In the genomic region with DNA sequence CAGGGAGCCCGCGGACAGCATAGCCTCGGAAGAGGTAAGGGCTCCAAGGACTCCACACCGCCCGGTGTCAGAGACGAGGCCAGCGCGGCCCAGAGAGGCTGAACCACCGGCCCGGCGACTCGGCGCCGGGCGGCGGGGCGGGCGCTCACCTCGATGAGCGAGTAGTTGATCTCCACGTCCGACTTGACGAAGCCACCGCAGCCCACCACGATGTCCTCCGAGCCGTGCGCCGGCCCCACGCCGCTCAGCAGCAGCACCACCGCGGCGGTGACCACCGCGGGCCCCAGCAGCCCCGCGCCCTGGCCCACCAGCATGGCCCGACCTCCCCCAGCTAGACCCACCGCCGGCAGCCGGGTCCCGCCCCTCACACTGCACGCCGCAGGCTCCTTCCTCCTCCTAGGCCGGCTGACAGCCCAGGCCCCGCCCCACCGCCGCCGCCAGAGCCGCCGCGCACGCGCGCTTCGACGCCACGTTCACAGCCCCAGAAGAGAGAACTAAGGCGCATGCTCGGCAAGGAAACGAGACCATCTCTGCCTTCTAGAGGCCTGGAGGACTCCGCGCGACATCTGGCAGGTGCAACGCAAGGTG, we compare ENCODE assay signal across 8 cellular contexts. TPM values are rescaled to one million over a fixed set of nuclear protein-coding genes. Genes with fewer than 3 reads are reported as not detected.
A peak's percentile ranks its signal among the peaks of the same experiment; 100 is the strongest.
DNase-seq lines count a peak whose midpoint lies in the region; ATAC-seq, FAIRE-seq and TF ChIP-seq lines count a peak whose summit lies in the region.
"Not testable (repeated sequence)": the region's sequence is repeated elsewhere in the genome, so short reads cannot be mapped to it uniquely, and the experiment has no call there.

A gene with protein sequence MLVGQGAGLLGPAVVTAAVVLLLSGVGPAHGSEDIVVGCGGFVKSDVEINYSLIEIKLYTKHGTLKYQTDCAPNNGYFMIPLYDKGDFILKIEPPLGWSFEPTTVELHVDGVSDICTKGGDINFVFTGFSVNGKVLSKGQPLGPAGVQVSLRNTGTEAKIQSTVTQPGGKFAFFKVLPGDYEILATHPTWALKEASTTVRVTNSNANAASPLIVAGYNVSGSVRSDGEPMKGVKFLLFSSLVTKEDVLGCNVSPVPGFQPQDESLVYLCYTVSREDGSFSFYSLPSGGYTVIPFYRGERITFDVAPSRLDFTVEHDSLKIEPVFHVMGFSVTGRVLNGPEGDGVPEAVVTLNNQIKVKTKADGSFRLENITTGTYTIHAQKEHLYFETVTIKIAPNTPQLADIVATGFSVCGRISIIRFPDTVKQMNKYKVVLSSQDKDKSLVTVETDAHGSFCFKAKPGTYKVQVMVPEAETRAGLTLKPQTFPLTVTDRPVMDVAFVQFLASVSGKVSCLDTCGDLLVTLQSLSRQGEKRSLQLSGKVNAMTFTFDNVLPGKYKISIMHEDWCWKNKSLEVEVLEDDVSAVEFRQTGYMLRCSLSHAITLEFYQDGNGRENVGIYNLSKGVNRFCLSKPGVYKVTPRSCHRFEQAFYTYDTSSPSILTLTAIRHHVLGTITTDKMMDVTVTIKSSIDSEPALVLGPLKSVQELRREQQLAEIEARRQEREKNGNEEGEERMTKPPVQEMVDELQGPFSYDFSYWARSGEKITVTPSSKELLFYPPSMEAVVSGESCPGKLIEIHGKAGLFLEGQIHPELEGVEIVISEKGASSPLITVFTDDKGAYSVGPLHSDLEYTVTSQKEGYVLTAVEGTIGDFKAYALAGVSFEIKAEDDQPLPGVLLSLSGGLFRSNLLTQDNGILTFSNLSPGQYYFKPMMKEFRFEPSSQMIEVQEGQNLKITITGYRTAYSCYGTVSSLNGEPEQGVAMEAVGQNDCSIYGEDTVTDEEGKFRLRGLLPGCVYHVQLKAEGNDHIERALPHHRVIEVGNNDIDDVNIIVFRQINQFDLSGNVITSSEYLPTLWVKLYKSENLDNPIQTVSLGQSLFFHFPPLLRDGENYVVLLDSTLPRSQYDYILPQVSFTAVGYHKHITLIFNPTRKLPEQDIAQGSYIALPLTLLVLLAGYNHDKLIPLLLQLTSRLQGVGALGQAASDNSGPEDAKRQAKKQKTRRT (minus strand): TSS at position 371 of the 588 bp plus-strand sequence. CDS start 57 bp downstream, at position 314.

- peak; percentile 96 for ATAC-seq in body of pancreas

- intact Hi-C loops in body of pancreas (cut with DNase I) = not testable (repeated sequence)

- in situ Hi-C loops in KBM-7 (cut with MboI; ENCODE audit: low pct_unique_long_range_greater_than_20kb, low sequenced_read_pairs) = not testable (repeated sequence)

- POLR2A ChIA-PET in HEK293 (lab: Yijun Ruan, JAX) = not testable (repeated sequence)

- not testable (repeated sequence) for TF ChIP-seq CTCF in HEK293 (tag by site-specific recombination; IDR thresholded peaks at IDR 0.05); suprapubic skin (IDR thresholded peaks at IDR 0.05)
- peak in 1 of 7 experiments; percentile 45 for TF ChIP-seq CTCF in body of pancreas (IDR thresholded peaks at IDR 0.05)

- not testable (repeated sequence) for DNase-seq in GM12892 (ENCODE audit: insufficient read length); renal cortical epithelial cell (ENCODE audit: low read depth)
- DNase-seq in KBM-7 (peak; percentile 31), body of pancreas (peak; percentile 93 to 94 (median 93)), suprapubic skin (ENCODE audit: low spot score in 2 of 2) (peak; percentile 87 to 88)
- DNase-seq in activated CD4-positive, alpha-beta T cell treated with anti-CD3 and anti-CD28 coated beads for 4 hours = peak; percentile 84 to 88

- CTCF ChIA-PET in HEK293 (lab: Yijun Ruan, JAX) = not testable (repeated sequence)

- not testable (repeated sequence) for H3K4me1 ChIP-seq in HEK293 (ENCODE audit: control insufficient read depth, insufficient read depth, low read length); suprapubic skin
- H3K4me1 ChIP-seq in body of pancreas = peaks cover 10% of the 10 kb centered on the region

- H3K4me3 ChIP-seq in HEK293 (ENCODE audit: low read depth, low read length) (peak within 1 kb of the TSS; percentile 38), body of pancreas (peak within 1 kb of the TSS; percentile 37 to 41), iPS-11a (ENCODE audit: low read depth, low read length) (peak within 1 kb of the TSS; percentile 43), suprapubic skin (peak within 1 kb of the TSS; percentile 59)

- H3K9me3 ChIP-seq in HEK293 (ENCODE audit: control insufficient read depth, insufficient read depth, low read depth, low read length); body of pancreas; suprapubic skin: not testable (repeated sequence)

- not testable (repeated sequence) for TF ChIP-seq POLR2A in GM12892 (IDR thresholded peaks at IDR 0.05; ENCODE audit: low read depth, low read length); body of pancreas (IDR thresholded peaks at IDR 0.05); suprapubic skin (IDR thresholded peaks at IDR 0.05)

- FAIRE-seq in GM12892 (lab: Jason Lieb, UNC) = peak; percentile 42

- WGBS in body of pancreas, 2 donors = 1% methylated on average over 17 of the region's 66 CpGs; no CpG with 5 or more reads in 1 of the 2 donors
- WGBS in suprapubic skin = no CpG with 5 or more reads among the region's 66 CpGs

- H3K27ac ChIP-seq in HEK293 (ENCODE audit: extremely low read depth, low read depth, low read length) = not testable (repeated sequence)
- peak within 1 kb of the TSS; percentile 58 to 80 (median 63) for H3K27ac ChIP-seq in body of pancreas
- peak within 1 kb of the TSS; percentile 41 for H3K27ac ChIP-seq in suprapubic skin

- not testable (repeated sequence) for H3K27me3 ChIP-seq in body of pancreas, suprapubic skin

- not testable (repeated sequence) for H3K36me3 ChIP-seq in HEK293 (ENCODE audit: control insufficient read depth in 2 of 2, insufficient read depth in 1 of 2, low read length in 2 of 2); body of pancreas (replicated peaks in 1 of 2; ENCODE audit: insufficient read depth in 1 of 2, low read depth in 2 of 2); suprapubic skin

- not testable (repeated sequence) for TF ChIP-seq EP300 in suprapubic skin (IDR thresholded peaks at IDR 0.05)

TF ChIP-seq in HEK293, 187 proteins besides CTCF, POLR2A, EP300 and RAD21:
- TF ChIP-seq, protein P1, sequence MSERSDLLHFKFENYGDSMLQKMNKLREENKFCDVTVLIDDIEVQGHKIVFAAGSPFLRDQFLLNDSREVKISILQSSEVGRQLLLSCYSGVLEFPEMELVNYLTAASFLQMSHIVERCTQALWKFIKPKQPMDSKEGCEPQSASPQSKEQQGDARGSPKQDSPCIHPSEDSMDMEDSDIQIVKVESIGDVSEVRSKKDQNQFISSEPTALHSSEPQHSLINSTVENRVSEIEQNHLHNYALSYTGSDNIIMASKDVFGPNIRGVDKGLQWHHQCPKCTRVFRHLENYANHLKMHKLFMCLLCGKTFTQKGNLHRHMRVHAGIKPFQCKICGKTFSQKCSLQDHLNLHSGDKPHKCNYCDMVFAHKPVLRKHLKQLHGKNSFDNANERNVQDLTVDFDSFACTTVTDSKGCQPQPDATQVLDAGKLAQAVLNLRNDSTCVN (tag by site-specific recombination; optimal IDR thresholded peaks at IDR 0.05) = peak; percentile 29

RNA-seq across cellular contexts. Expression of the gene that starts here (rescaled TPM):
- 39.8 TPM for polyA plus RNA-seq in GM12892 (2012; ENCODE audit: missing spikeins)
- total RNA-seq in body of pancreas = 100 to 1,000 TPM in 1 of 2 donors, 10 to 100 TPM in 1; 89.0 to 172 TPM
- 62.3 and 92.1 TPM in 2 replicates for total RNA-seq in renal cortical epithelial cell
- total RNA-seq in suprapubic skin = 10 to 100 TPM; 48.3 to 66.5 (median 58.8) TPM
